Comparison of ENCODE assay signal across 3 cellular contexts in genomic region chr11:73320786-73321325, GRCh38.
TF ChIP-seq lines count a peak whose summit lies in the region.

No MANE protein-coding gene starts in this region.

TF ChIP-seq in SK-N-SH, 30 proteins besides CTCF, POLR2A, EP300 and RAD21:
- TF ChIP-seq SIN3A (IDR thresholded peaks at IDR 0.05; ENCODE audit: borderline replicate concordance, low read depth, low read length) (no peak), ZBTB33 (IDR thresholded peaks at IDR 0.05; ENCODE audit: borderline replicate concordance, low read depth) (no peak), MAX (IDR thresholded peaks at IDR 0.05; ENCODE audit: low read depth) (no peak), TEAD4 (IDR thresholded peaks at IDR 0.05; ENCODE audit: borderline replicate concordance, insufficient read depth) (no peak), EZH2phosphoT487 (IDR thresholded peaks at IDR 0.05; ENCODE audit: borderline replicate concordance, low read depth) (no peak), RFX5 (IDR thresholded peaks at IDR 0.05; ENCODE audit: low read length) (no peak), POLR2AphosphoS5 (IDR thresholded peaks at IDR 0.05; ENCODE audit: low read depth, low read length) (no peak), JUND (IDR thresholded peaks at IDR 0.05) (no peak), IRF3 (IDR thresholded peaks at IDR 0.05; ENCODE audit: low read depth, low read length) (no peak), USF1 (IDR thresholded peaks at IDR 0.05; ENCODE audit: borderline replicate concordance, low read depth) (no peak)

TF ChIP-seq in SK-N-SH treated with all-trans-retinoic acid at 6 μM for 48 hours, 23 proteins besides CTCF, POLR2A, EP300 and RAD21:
- TF ChIP-seq TOX (CRISPR knock-in tag; IDR thresholded peaks at IDR 0.05; ENCODE audit: borderline replicate concordance), result no peak
- no peak for TF ChIP-seq ISL1 (CRISPR knock-in tag; IDR thresholded peaks at IDR 0.05)
- TF ChIP-seq ZFP3 (CRISPR knock-in tag; IDR thresholded peaks at IDR 0.05), result no peak
- no peak for TF ChIP-seq CREB5 (CRISPR knock-in tag; IDR thresholded peaks at IDR 0.05; ENCODE audit: low read depth)
TF ChIP-seq in SK-N-SH treated with all-trans-retinoic acid at 6 μM for 48 hours: peak in this region for 0.

TF ChIP-seq in H1, 55 proteins besides CTCF, POLR2A, EP300 and RAD21:
- no peak for TF ChIP-seq USF2 (IDR thresholded peaks at IDR 0.05; ENCODE audit: low read length)
- TF ChIP-seq CHD1 (IDR thresholded peaks at IDR 0.05; ENCODE audit: low read depth, low read length), result no peak
- no peak for TF ChIP-seq TBP (IDR thresholded peaks at IDR 0.05; ENCODE audit: low read depth, low read length)
- no peak for TF ChIP-seq E2F6 (IDR thresholded peaks at IDR 0.05)
- no peak for TF ChIP-seq TCF12 (IDR thresholded peaks at IDR 0.05; ENCODE audit: low read depth, low read length)
- TF ChIP-seq CREB1 (IDR thresholded peaks at IDR 0.05), result no peak
- no peak for TF ChIP-seq SUZ12 (IDR thresholded peaks at IDR 0.05; ENCODE audit: low read length)
- TF ChIP-seq SP4 (IDR thresholded peaks at IDR 0.05; ENCODE audit: low read length), result no peak
- no peak for TF ChIP-seq HDAC2 (IDR thresholded peaks at IDR 0.05; ENCODE audit: borderline replicate concordance in 1 of 2, low read depth in 2 of 2, low read length in 2 of 2)
- TF ChIP-seq ATF2 (IDR thresholded peaks at IDR 0.05; ENCODE audit: low read length), result no peak
- TF ChIP-seq CEBPB (IDR thresholded peaks at IDR 0.05; ENCODE audit: low read depth, low read length), result no peak
- no peak for TF ChIP-seq BCL11A (IDR thresholded peaks at IDR 0.05; ENCODE audit: low read depth in 2 of 2, low read length in 2 of 2)
- TF ChIP-seq ATF3 (IDR thresholded peaks at IDR 0.05; ENCODE audit: insufficient read depth, low read depth, low read length), result no peak
- TF ChIP-seq KDM1A (IDR thresholded peaks at IDR 0.05; ENCODE audit: borderline replicate concordance, low read length), result no peak
- TF ChIP-seq EZH2 (IDR thresholded peaks at IDR 0.05; ENCODE audit: low read depth, low read length, severe bottlenecking), result no peak
- no peak for TF ChIP-seq RXRA (IDR thresholded peaks at IDR 0.05; ENCODE audit: insufficient read depth, low read depth, low read length)
TF ChIP-seq in H1: peak in this region for 0.
